Comparison of ENCODE assay signal across 1 cellular context in genomic region chr16:86734559-86735480, GRCh38.
TF ChIP-seq lines count a peak whose summit lies in the region.

No MANE protein-coding gene starts in this region.

TF ChIP-seq in H1, 55 proteins besides CTCF, POLR2A, EP300 and RAD21:
- TF ChIP-seq TBP (IDR thresholded peaks at IDR 0.05; ENCODE audit: low read depth, low read length) (no peak), KDM5A (IDR thresholded peaks at IDR 0.05; ENCODE audit: low read length) (no peak), POLR2AphosphoS5 (IDR thresholded peaks at IDR 0.05; ENCODE audit: low read depth, low read length) (no peak), CHD1 (IDR thresholded peaks at IDR 0.05; ENCODE audit: low read depth, low read length) (no peak), SP1 (IDR thresholded peaks at IDR 0.05; ENCODE audit: low read depth, low read length) (no peak), HDAC6 (IDR thresholded peaks at IDR 0.05; ENCODE audit: low read depth, low read length) (no peak)
- TF ChIP-seq, protein P1, sequence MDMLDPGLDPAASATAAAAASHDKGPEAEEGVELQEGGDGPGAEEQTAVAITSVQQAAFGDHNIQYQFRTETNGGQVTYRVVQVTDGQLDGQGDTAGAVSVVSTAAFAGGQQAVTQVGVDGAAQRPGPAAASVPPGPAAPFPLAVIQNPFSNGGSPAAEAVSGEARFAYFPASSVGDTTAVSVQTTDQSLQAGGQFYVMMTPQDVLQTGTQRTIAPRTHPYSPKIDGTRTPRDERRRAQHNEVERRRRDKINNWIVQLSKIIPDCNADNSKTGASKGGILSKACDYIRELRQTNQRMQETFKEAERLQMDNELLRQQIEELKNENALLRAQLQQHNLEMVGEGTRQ (IDR thresholded peaks at IDR 0.05; ENCODE audit: low read length): no peak
